In the genomic region with DNA sequence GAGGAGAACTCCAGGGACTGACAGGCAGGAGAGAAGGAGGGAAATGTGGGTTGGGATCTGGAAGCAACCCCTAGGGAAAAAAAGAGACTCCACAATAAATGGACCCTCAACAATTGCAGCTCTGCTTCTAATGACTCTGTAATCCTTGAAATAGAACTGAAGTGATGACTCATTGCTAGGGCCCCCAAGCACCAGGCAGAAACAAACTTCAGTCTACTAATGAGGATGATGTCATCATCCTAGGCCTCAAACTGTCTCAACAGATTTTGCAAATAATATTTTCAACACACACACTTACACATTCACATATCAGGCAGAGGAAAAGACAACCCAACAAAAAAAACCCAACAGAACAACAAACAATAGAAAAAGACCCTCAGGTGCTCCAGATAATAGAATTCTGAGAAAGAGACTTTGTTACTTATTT, we compare ENCODE assay signal across 8 cellular contexts.
A peak's percentile ranks its signal among the peaks of the same experiment; 100 is the strongest.
DNase-seq lines count a peak whose midpoint lies in the region; ATAC-seq and TF ChIP-seq lines count a peak whose summit lies in the region.
"Had no signal": no experiment of that assay in that cellular context is flagged by ENCODE, and none has a peak within 500 bp of the region (broad histone marks: within the 10 kb centered on the region; RNA-seq: fewer than 3 reads in every experiment).

No MANE protein-coding gene starts in this region.

- TF ChIP-seq CTCF in GM06990 (IDR thresholded peaks at IDR 0.05; ENCODE audit: insufficient read depth, low read length, poor library complexity, severe bottlenecking) (no peak), brain (conservative IDR thresholded peaks at IDR 0.05) (no peak)

- no peaks in the 10 kb centered on the region; the same call in 1 of the 2 replicates for H3K27me3 ChIP-seq in GM06990 (replicated peaks; ENCODE audit: control insufficient read depth, insufficient read depth, low read length)
- H3K27me3 ChIP-seq: suprapubic skin had no signal

- no peaks in the 10 kb centered on the region for H3K27me3 Mint-ChIP-seq in brain

- peaks cover 18 to 23% (median 20%) of the 10 kb centered on the region in 5 experiments for H3K9me3 Mint-ChIP-seq in brain

- no peaks in the 10 kb centered on the region for H3K36me3 ChIP-seq in GM06990 (ENCODE audit: control insufficient read depth, insufficient read depth, low read length)
- H3K36me3 ChIP-seq: suprapubic skin had no signal

- DNase-seq in GM06990 (ENCODE audit: extremely low read depth, insufficient read length) = peak; percentile 47
- DNase-seq in NCI-H226 = peak; percentile 47
- DNase-seq in posterior vena cava (ENCODE audit: low spot score) = peak; percentile 41
- no peak for DNase-seq in activated CD4-positive, alpha-beta T cell treated with anti-CD3 and anti-CD28 coated beads, Interleukin-2, amount 50 U/mL, for 48 hours

- ATAC-seq in GM21528 (IDR thresholded peaks at IDR 0.05; ENCODE audit: low FRiP score, unreplicated experiment) (no peak), GM21367 (IDR thresholded peaks at IDR 0.05; ENCODE audit: unreplicated experiment) (no peak)

- intact Hi-C loops in posterior vena cava (cut with DNase I) = no loop called here

- peaks cover 92% of the 10 kb centered on the region for H3K4me1 Mint-ChIP-seq in brain

- H3K36me3 Mint-ChIP-seq in brain = peaks cover 37% of the 10 kb centered on the region

- peak overlapping the region; percentile 5 to 58 (median 25) for H3K4me3 Mint-ChIP-seq in brain

- no peak overlapping the region for H3K4me3 ChIP-seq in GM06990 (replicated peaks; ENCODE audit: low read depth, low read length)
- H3K4me3 ChIP-seq: suprapubic skin had no signal

- H3K27ac Mint-ChIP-seq in brain = peak overlapping the region; percentile 50 to 90 (median 87)

Comparison
In these comparisons a context has a peak if more than half of its experiments do, and no peak if none do; other contexts are left out.
1. DNase-seq: peak in GM06990 (single experiment), NCI-H226 (single experiment) and posterior vena cava (single experiment); none in activated CD4-positive, alpha-beta T cell treated with anti-CD3 and anti-CD28 coated beads, Interleukin-2, amount 50 U/mL, for 48 hours (0 of 2).